In genomic region chr13:50154697-50155096, GRCh38 we compare ENCODE assay signal across 21 cellular contexts.
"Had no signal": no experiment of that assay in that cellular context is flagged by ENCODE, and none has a peak within 500 bp of the region (broad histone marks: within the 10 kb centered on the region; RNA-seq: fewer than 3 reads in every experiment).

No MANE protein-coding gene starts in this region.

- H3K27me3 ChIP-seq: MG63 had no signal

- H3K27ac ChIP-seq: RWPE1 had no signal

- H3K36me3 ChIP-seq: MG63 had no signal

- DNase-seq: Karpas-422, KG1, MG63, NCI-H1092 treated with DMSO at 0.1 percent for 48 hours, NCI-H1436, NCI-H187, NCI-H2029, NCI-H2081 treated with DMSO at 0.1 percent for 48 hours, NCI-H2171, NCI-H226, NCI-H446, NCI-H510A, NCI-H524 treated with DMSO at 0.1 percent for 48 hours, NCI-H69, NCI-H774, SHP77, SK-N-SH, SW 1271, T-cell had no signal

- H3K4me2 ChIP-seq: SK-N-SH had no signal

- H3K4me3 ChIP-seq: MG63 had no signal

- FAIRE-seq: RCC 7860 had no signal

- H3K9ac ChIP-seq: SK-N-SH had no signal

- H3K9me3 ChIP-seq: MG63, SK-N-SH had no signal

- ATAC-seq: T-cell had no signal
